Comparison of ENCODE assay signal across 1 cellular context in the genomic region with DNA sequence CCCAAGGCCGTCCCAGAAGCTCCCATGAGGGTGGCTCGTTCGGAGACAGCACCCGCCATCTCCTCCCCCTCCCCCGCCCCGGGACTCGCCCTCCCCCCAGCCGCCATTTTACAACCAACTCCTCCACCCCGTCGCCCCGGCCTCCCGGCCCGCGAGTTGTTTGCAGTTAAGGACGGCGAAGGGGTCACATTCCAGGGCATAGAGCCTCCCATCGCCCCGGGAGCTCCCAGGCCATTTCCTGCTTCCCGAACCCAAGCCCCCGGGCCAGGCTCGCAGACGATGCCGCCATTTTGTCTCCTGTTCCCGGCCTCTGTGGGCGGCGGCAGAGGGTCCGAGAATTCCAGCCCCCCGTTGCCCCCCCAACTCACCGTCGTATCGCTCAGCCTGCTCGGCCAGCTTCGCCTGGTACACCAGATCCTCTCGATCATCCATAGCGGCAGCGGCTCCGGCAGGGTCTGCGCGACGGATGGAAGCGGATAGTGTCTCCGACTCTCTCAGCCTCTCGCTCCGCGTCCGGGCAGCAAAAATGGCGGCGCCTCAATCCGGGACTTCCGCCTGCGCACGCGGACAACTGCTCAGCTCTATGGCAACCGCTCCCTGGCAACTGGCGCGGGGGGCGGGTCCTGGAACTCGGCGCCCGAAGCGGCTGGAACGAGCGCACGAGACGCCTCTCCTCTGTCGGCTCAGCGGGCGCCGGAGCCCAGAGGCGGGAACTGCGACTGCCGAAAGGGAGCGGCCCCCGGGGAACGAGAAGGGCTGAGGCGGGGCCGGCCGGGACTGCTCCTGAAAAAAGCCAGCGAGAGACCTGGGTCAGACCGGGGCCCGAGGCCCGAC.
TF ChIP-seq lines count a peak whose summit lies in the region.

A gene (minus strand): TSS at position 544 of the 834 bp plus-strand sequence. CDS start 112 bp downstream, at position 432.

TF ChIP-seq in HepG2, 621 proteins besides CTCF, POLR2A, EP300 and RAD21 (continued from another document and continues in another):
- TF ChIP-seq, protein P1, sequence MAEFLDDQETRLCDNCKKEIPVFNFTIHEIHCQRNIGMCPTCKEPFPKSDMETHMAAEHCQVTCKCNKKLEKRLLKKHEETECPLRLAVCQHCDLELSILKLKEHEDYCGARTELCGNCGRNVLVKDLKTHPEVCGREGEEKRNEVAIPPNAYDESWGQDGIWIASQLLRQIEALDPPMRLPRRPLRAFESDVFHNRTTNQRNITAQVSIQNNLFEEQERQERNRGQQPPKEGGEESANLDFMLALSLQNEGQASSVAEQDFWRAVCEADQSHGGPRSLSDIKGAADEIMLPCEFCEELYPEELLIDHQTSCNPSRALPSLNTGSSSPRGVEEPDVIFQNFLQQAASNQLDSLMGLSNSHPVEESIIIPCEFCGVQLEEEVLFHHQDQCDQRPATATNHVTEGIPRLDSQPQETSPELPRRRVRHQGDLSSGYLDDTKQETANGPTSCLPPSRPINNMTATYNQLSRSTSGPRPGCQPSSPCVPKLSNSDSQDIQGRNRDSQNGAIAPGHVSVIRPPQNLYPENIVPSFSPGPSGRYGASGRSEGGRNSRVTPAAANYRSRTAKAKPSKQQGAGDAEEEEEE (CRISPR knock-in tag; IDR thresholded peaks at IDR 0.05; ENCODE audit: borderline replicate concordance): no peak
- TF ChIP-seq, protein P2, sequence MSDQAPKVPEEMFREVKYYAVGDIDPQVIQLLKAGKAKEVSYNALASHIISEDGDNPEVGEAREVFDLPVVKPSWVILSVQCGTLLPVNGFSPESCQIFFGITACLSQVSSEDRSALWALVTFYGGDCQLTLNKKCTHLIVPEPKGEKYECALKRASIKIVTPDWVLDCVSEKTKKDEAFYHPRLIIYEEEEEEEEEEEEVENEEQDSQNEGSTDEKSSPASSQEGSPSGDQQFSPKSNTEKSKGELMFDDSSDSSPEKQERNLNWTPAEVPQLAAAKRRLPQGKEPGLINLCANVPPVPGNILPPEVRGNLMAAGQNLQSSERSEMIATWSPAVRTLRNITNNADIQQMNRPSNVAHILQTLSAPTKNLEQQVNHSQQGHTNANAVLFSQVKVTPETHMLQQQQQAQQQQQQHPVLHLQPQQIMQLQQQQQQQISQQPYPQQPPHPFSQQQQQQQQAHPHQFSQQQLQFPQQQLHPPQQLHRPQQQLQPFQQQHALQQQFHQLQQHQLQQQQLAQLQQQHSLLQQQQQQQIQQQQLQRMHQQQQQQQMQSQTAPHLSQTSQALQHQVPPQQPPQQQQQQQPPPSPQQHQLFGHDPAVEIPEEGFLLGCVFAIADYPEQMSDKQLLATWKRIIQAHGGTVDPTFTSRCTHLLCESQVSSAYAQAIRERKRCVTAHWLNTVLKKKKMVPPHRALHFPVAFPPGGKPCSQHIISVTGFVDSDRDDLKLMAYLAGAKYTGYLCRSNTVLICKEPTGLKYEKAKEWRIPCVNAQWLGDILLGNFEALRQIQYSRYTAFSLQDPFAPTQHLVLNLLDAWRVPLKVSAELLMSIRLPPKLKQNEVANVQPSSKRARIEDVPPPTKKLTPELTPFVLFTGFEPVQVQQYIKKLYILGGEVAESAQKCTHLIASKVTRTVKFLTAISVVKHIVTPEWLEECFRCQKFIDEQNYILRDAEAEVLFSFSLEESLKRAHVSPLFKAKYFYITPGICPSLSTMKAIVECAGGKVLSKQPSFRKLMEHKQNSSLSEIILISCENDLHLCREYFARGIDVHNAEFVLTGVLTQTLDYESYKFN (CRISPR knock-in tag; conservative IDR thresholded peaks at IDR 0.05): peak; percentile 64
- no peak for TF ChIP-seq ZNF589 (CRISPR knock-in tag; conservative IDR thresholded peaks at IDR 0.05)
- no peak for TF ChIP-seq ZSCAN20 (CRISPR knock-in tag; IDR thresholded peaks at IDR 0.05; ENCODE audit: borderline replicate concordance)
- TF ChIP-seq MIER3 (CRISPR knock-in tag; IDR thresholded peaks at IDR 0.05; ENCODE audit: borderline replicate concordance): no peak
- peak; percentile 92 for TF ChIP-seq FOXC1 (CRISPR knock-in tag; IDR thresholded peaks at IDR 0.05; ENCODE audit: borderline replicate concordance)
- TF ChIP-seq ZNF780A (CRISPR knock-in tag; IDR thresholded peaks at IDR 0.05): peak; percentile 49; the same call in 1 of the 2 replicates
- no peak for TF ChIP-seq NCOA5 (CRISPR knock-in tag; IDR thresholded peaks at IDR 0.05)
- 0 out of 2 replicates have a peak, but pooled peaks have one; percentile 50 for TF ChIP-seq TOPORS (CRISPR knock-in tag; IDR thresholded peaks at IDR 0.05)
- TF ChIP-seq BHLHE40 (IDR thresholded peaks at IDR 0.05; ENCODE audit: low read length): peak; percentile 69; the same call in 1 of the 2 replicates
- no peak for TF ChIP-seq ZNF552 (CRISPR knock-in tag; IDR thresholded peaks at IDR 0.05; ENCODE audit: borderline replicate concordance)
- TF ChIP-seq ZNF616 (CRISPR knock-in tag; IDR thresholded peaks at IDR 0.05; ENCODE audit: low read depth): no peak
- TF ChIP-seq, protein P3, sequence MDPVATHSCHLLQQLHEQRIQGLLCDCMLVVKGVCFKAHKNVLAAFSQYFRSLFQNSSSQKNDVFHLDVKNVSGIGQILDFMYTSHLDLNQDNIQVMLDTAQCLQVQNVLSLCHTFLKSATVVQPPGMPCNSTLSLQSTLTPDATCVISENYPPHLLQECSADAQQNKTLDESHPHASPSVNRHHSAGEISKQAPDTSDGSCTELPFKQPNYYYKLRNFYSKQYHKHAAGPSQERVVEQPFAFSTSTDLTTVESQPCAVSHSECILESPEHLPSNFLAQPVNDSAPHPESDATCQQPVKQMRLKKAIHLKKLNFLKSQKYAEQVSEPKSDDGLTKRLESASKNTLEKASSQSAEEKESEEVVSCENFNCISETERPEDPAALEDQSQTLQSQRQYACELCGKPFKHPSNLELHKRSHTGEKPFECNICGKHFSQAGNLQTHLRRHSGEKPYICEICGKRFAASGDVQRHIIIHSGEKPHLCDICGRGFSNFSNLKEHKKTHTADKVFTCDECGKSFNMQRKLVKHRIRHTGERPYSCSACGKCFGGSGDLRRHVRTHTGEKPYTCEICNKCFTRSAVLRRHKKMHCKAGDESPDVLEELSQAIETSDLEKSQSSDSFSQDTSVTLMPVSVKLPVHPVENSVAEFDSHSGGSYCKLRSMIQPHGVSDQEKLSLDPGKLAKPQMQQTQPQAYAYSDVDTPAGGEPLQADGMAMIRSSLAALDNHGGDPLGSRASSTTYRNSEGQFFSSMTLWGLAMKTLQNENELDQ (CRISPR knock-in tag; IDR thresholded peaks at IDR 0.05; ENCODE audit: borderline replicate concordance): no peak
- TF ChIP-seq ZNF547 (CRISPR knock-in tag; IDR thresholded peaks at IDR 0.05): 0 out of 2 replicates have a peak, but pooled peaks have one; percentile 58
- TF ChIP-seq HOXA5 (CRISPR knock-in tag; IDR thresholded peaks at IDR 0.05): 0 out of 2 replicates have a peak, but pooled peaks have one; percentile 66
- no peak for TF ChIP-seq MTA3 (CRISPR knock-in tag; IDR thresholded peaks at IDR 0.05)
- TF ChIP-seq KAT8 (CRISPR knock-in tag; IDR thresholded peaks at IDR 0.05): peak; percentile 97
- peak; percentile 36; the same call in 1 of the 2 replicates for TF ChIP-seq ZNF766 (CRISPR knock-in tag; IDR thresholded peaks at IDR 0.05; ENCODE audit: borderline replicate concordance)
- TF ChIP-seq ZNF333 (CRISPR knock-in tag; IDR thresholded peaks at IDR 0.05; ENCODE audit: borderline replicate concordance): no peak
- no peak for TF ChIP-seq ZNF17 (CRISPR knock-in tag; IDR thresholded peaks at IDR 0.05)
- TF ChIP-seq ZIK1 (CRISPR knock-in tag; IDR thresholded peaks at IDR 0.05; ENCODE audit: borderline replicate concordance, low read depth): peak; percentile 78
- no peak for TF ChIP-seq CREB1 (IDR thresholded peaks at IDR 0.05)
- TF ChIP-seq CREB1 (CRISPR knock-in tag; IDR thresholded peaks at IDR 0.05): 0 out of 2 replicates have a peak, but pooled peaks have one; percentile 32
- TF ChIP-seq, protein P4, sequence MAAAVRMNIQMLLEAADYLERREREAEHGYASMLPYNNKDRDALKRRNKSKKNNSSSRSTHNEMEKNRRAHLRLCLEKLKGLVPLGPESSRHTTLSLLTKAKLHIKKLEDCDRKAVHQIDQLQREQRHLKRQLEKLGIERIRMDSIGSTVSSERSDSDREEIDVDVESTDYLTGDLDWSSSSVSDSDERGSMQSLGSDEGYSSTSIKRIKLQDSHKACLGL (CRISPR knock-in tag; IDR thresholded peaks at IDR 0.05): peak; percentile 95; the same call in 1 of the 2 replicates
- TF ChIP-seq NFKB2 (CRISPR knock-in tag; IDR thresholded peaks at IDR 0.05; ENCODE audit: borderline replicate concordance): peak; percentile 43; the same call in 1 of the 2 replicates
- no peak for TF ChIP-seq ZBTB42 (CRISPR knock-in tag; IDR thresholded peaks at IDR 0.05)
- no peak for TF ChIP-seq ZKSCAN8 (CRISPR knock-in tag; IDR thresholded peaks at IDR 0.05; ENCODE audit: borderline replicate concordance)
- TF ChIP-seq TAF1 (CRISPR knock-in tag; IDR thresholded peaks at IDR 0.05): peak; percentile 95
- peak; percentile 88; the same call in 1 of the 2 replicates for TF ChIP-seq KLF13 (CRISPR knock-in tag; IDR thresholded peaks at IDR 0.05)
- peak; percentile 74 for TF ChIP-seq SALL1 (CRISPR knock-in tag; IDR thresholded peaks at IDR 0.05)
- no peak for TF ChIP-seq ZNF343 (CRISPR knock-in tag; IDR thresholded peaks at IDR 0.05)
- peak; percentile 93 for TF ChIP-seq ZNF33B (CRISPR knock-in tag; IDR thresholded peaks at IDR 0.05)
- TF ChIP-seq, protein P5, sequence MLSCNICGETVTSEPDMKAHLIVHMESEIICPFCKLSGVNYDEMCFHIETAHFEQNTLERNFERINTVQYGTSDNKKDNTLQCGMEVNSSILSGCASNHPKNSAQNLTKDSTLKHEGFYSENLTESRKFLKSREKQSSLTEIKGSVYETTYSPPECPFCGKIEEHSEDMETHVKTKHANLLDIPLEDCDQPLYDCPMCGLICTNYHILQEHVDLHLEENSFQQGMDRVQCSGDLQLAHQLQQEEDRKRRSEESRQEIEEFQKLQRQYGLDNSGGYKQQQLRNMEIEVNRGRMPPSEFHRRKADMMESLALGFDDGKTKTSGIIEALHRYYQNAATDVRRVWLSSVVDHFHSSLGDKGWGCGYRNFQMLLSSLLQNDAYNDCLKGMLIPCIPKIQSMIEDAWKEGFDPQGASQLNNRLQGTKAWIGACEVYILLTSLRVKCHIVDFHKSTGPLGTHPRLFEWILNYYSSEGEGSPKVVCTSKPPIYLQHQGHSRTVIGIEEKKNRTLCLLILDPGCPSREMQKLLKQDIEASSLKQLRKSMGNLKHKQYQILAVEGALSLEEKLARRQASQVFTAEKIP (CRISPR knock-in tag; IDR thresholded peaks at IDR 0.05; ENCODE audit: borderline replicate concordance): no peak
- TF ChIP-seq WIZ (CRISPR knock-in tag; IDR thresholded peaks at IDR 0.05): no peak; the same call in 1 of the 2 replicates
- TF ChIP-seq, protein P6, sequence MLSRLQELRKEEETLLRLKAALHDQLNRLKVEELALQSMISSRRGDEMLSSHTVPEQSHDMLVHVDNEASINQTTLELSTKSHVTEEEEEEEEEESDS (CRISPR knock-in tag; IDR thresholded peaks at IDR 0.05; ENCODE audit: borderline replicate concordance): no peak; the same call in 1 of the 2 replicates
- TF ChIP-seq ZNF263 (CRISPR knock-in tag; IDR thresholded peaks at IDR 0.05): no peak; the same call in 1 of the 2 replicates
- TF ChIP-seq, protein P7, sequence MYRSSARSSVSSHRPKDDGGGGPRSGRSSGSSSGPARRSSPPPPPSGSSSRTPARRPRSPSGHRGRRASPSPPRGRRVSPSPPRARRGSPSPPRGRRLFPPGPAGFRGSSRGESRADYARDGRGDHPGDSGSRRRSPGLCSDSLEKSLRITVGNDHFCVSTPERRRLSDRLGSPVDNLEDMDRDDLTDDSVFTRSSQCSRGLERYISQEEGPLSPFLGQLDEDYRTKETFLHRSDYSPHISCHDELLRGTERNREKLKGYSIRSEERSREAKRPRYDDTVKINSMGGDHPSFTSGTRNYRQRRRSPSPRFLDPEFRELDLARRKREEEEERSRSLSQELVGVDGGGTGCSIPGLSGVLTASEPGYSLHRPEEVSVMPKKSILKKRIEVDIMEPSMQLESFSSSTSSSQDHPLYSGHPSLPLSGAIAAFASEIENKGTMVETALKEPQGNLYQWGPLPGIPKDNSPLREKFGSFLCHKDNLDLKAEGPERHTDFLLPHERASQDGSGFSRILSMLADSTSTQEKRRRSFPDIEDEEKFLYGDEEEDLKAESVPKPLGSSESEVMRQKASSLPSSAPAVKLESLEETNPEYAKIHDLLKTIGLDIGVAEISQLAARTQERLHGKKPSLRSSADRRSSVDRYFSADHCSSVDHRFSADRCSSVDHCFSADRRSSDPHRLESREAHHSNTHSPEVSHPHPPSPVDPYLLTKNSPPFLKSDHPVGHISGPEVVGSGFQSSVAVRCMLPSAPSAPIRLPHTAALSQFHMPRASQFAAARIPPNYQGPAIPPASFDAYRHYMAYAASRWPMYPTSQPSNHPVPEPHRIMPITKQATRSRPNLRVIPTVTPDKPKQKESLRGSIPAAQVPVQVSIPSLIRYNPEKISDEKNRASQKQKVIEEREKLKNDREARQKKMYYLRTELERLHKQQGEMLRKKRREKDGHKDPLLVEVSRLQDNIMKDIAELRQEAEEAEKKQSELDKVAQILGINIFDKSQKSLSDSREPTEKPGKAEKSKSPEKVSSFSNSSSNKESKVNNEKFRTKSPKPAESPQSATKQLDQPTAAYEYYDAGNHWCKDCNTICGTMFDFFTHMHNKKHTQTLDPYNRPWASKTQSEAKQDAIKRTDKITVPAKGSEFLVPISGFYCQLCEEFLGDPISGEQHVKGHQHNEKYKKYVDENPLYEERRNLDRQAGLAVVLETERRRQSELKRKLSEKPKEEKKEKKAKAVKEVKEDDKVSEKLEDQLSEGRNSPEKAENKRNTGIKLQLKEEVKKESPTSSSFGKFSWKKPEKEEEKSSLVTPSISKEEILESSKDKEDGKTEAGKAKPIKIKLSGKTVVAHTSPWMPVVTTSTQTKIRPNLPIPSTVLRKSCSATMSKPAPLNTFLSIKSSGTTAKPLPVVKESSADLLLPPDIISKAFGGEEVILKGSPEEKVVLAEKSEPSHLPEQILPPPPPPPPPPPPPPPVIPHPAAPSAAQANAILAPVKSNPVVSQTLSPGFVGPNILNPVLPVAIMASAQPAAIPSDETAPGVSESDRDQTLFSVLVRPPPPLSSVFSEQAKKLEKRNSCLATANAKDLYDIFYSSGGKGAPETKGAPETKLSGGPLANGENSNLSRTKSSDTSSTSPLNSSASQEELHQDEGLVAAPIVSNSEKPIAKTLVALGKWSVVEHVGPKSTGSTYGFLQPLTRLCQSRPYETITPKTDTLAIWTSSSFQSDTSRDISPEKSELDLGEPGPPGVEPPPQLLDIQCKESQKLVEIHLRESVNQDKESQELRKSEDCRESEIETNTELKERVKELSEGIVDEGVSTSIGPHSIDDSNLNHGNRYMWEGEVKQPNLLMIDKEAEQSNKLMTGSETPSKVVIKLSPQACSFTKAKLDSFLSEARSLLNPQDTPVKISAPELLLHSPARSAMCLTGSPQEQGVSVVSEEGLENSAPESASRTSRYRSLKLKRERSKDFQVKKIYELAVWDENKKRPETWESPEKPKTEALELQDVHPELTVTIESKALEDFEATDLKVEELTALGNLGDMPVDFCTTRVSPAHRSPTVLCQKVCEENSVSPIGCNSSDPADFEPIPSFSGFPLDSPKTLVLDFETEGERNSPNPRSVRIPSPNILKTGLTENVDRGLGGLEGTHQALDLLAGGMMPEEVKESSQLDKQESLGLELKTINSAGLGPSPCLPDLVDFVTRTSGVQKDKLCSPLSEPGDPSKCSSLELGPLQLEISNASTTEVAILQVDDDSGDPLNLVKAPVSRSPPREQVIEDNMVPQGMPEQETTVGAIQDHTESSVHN (CRISPR knock-in tag; IDR thresholded peaks at IDR 0.05): no peak
- TF ChIP-seq MED13 (CRISPR knock-in tag; IDR thresholded peaks at IDR 0.05): no peak
